ENCODE assay signal across 1 cellular context in genomic region chr14:101227611-101228594, GRCh38.
TF ChIP-seq lines count a peak whose summit lies in the region.

No MANE protein-coding gene starts in this region.

TF ChIP-seq in A549, 52 proteins besides CTCF, POLR2A, EP300 and RAD21 (continued from another document):
- TF ChIP-seq PBX3 (IDR thresholded peaks at IDR 0.05) (no peak), HMGXB4 (CRISPR knock-in tag; IDR thresholded peaks at IDR 0.05; ENCODE audit: borderline replicate concordance) (no peak), RNF2 (IDR thresholded peaks at IDR 0.05; ENCODE audit: borderline replicate concordance, low read depth) (no peak), JUNB (IDR thresholded peaks at IDR 0.05) (no peak)
